In the genomic region with DNA sequence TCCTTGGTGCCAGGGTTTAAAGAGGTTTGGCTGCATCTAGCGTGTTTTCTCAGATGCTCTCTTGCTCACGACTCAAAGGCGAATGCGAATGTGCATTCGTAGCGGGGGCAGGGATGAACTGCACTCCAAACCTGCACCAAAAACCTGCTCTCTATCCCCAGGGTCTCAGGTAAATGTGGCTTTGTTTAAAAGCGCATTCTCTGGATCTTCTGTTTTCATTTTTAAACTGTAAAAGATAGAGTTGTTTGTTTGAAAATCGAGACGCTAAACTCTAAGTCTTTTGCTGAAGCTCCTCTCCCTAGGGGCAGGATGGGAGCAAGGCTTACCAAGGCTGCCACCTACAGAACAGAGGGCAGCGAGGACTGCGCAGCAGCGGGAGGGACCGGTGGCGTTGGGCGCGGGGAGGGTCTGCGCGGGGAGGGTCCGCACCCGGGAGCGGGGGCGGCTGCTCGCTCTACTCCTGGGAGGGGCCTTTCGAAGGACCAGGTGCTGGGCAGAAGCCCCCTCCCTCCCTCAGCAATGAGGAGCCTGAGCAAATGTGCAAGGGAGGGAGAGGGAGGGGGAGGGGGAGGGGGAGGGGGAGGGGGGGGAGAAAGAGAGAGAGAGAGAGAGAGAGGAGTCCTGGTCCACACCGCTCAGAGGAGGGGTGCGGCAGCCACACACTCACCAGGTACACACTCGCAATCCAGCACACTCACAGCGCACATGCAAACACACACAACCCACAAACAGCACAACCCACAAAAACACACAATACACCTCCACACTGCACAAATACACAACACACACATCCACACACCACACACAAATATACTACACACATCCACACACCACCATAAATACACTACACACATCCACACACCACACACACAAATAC, we compare ENCODE assay signal across 9 cellular contexts.
DNase-seq lines count a peak whose midpoint lies in the region; ATAC-seq and TF ChIP-seq lines count a peak whose summit lies in the region.
"Had no signal": no experiment of that assay in that cellular context is flagged by ENCODE, and none has a peak within 500 bp of the region (broad histone marks: within the 10 kb centered on the region; RNA-seq: fewer than 3 reads in every experiment).

No MANE protein-coding gene starts in this region.

- peak; percentile 48 for ATAC-seq in foreskin keratinocyte
- ATAC-seq in GM21515 (IDR thresholded peaks at IDR 0.05; ENCODE audit: unreplicated experiment): no peak
- no peak for ATAC-seq in GM21723 (IDR thresholded peaks at IDR 0.05; ENCODE audit: unreplicated experiment)

- H3K4me3 Mint-ChIP-seq in neural crest cell: peak overlapping the region; percentile 84
- no peak overlapping the region for H3K4me3 Mint-ChIP-seq in activated T-cell treated with anti-CD3 and anti-CD28 coated beads, Interleukin-2, amount 50 U/mL, for 24 hours

- peak; percentile 50 for DNase-seq in DMS153 treated with DMSO at 0.1 percent for 48 hours (lab: John Stamatoyannopoulos, UW; ENCODE audit: unreplicated experiment)
- peak; percentile 40 for DNase-seq in NCI-H510A treated with DMSO at 0.1 percent for 48 hours (lab: John Stamatoyannopoulos, UW)
- DNase-seq in foreskin keratinocyte: peak in 1 of 2 donors; percentile 2
- peak; percentile 16 for DNase-seq in neural crest cell (ENCODE audit: low read depth, low spot score)
- DNase-seq in activated T-cell treated with anti-CD3 and anti-CD28 coated beads, Interleukin-2, amount 50 U/mL, for 24 hours: no peak
- no peak for DNase-seq in GDM1 (lab: John Stamatoyannopoulos, UW)

- TF ChIP-seq CTCF in foreskin keratinocyte (conservative IDR thresholded peaks at IDR 0.05) (peak; percentile 15), neural crest cell (conservative IDR thresholded peaks at IDR 0.05) (peak; percentile 45)

- H3K4me1 Mint-ChIP-seq in neural crest cell: peaks cover 14% of the 10 kb centered on the region
- peaks cover 4% of the 10 kb centered on the region for H3K4me1 Mint-ChIP-seq in activated T-cell treated with anti-CD3 and anti-CD28 coated beads, Interleukin-2, amount 50 U/mL, for 24 hours (ENCODE audit: low read depth)

- no peaks in the 10 kb centered on the region for H3K4me1 ChIP-seq in foreskin keratinocyte
- H3K4me1 ChIP-seq: SJSA1 had no signal

- H3K27me3 ChIP-seq in foreskin keratinocyte: no peaks in the 10 kb centered on the region
- H3K27me3 ChIP-seq: SJSA1 had no signal

- H3K27ac Mint-ChIP-seq in neural crest cell (ENCODE audit: unreplicated experiment): no peak overlapping the region
- H3K27ac Mint-ChIP-seq in activated T-cell treated with anti-CD3 and anti-CD28 coated beads, Interleukin-2, amount 50 U/mL, for 24 hours: no peak overlapping the region

- H3K9me3 Mint-ChIP-seq in neural crest cell: no peaks in the 10 kb centered on the region
- H3K9me3 Mint-ChIP-seq in activated T-cell treated with anti-CD3 and anti-CD28 coated beads, Interleukin-2, amount 50 U/mL, for 24 hours: no peaks in the 10 kb centered on the region

- H3K36me3 Mint-ChIP-seq in neural crest cell (ENCODE audit: low read depth): no peaks in the 10 kb centered on the region
- H3K36me3 Mint-ChIP-seq in activated T-cell treated with anti-CD3 and anti-CD28 coated beads, Interleukin-2, amount 50 U/mL, for 24 hours (ENCODE audit: low read depth): no peaks in the 10 kb centered on the region

- H3K27ac ChIP-seq in foreskin keratinocyte: no peak overlapping the region
- H3K27ac ChIP-seq: SJSA1 had no signal

- peaks cover 45% of the 10 kb centered on the region for H3K27me3 Mint-ChIP-seq in neural crest cell (ENCODE audit: low read depth)
- peaks cover 29% of the 10 kb centered on the region for H3K27me3 Mint-ChIP-seq in activated T-cell treated with anti-CD3 and anti-CD28 coated beads, Interleukin-2, amount 50 U/mL, for 24 hours

Comparison
In these comparisons a context has a peak if more than half of its experiments do, and no peak if none do; other contexts are left out.
1. DNase-seq: peak in DMS153 treated with DMSO at 0.1 percent for 48 hours (single experiment), NCI-H510A treated with DMSO at 0.1 percent for 48 hours (single experiment) and neural crest cell (single experiment); none in activated T-cell treated with anti-CD3 and anti-CD28 coated beads, Interleukin-2, amount 50 U/mL, for 24 hours (single experiment) and GDM1 (single experiment).